14 cellular contexts compared by ENCODE assay signal in genomic region chr9:35793461-35793860, GRCh38. TPM values are rescaled to one million over a fixed set of nuclear protein-coding genes. Genes with fewer than 3 reads are reported as not detected.
A peak's percentile ranks its signal among the peaks of the same experiment; 100 is the strongest.
DNase-seq lines count a peak whose midpoint lies in the region; ATAC-seq and TF ChIP-seq lines count a peak whose summit lies in the region.
"Had no signal": no experiment of that assay in that cellular context is flagged by ENCODE, and none has a peak within 500 bp of the region (broad histone marks: within the 10 kb centered on the region; RNA-seq: fewer than 3 reads in every experiment).

No MANE protein-coding gene starts in this region.

- peaks cover 2% of the 10 kb centered on the region for H3K36me3 Mint-ChIP-seq in activated naive CD8-positive, alpha-beta T cell treated with anti-CD3 and anti-CD28 coated beads for 36 hours
- H3K36me3 Mint-ChIP-seq in activated naive CD8-positive, alpha-beta T cell treated with anti-CD3 and anti-CD28 coated beads, Interleukin-2, amount 50 U/mL, for 24 hours (ENCODE audit: low read depth), result peaks cover 4% of the 10 kb centered on the region
- H3K36me3 Mint-ChIP-seq in type B pancreatic cell, result no peaks in the 10 kb centered on the region

- H3K27ac Mint-ChIP-seq in activated naive CD8-positive, alpha-beta T cell treated with anti-CD3 and anti-CD28 coated beads for 36 hours, result peak overlapping the region; percentile 3
- no peak overlapping the region for H3K27ac Mint-ChIP-seq in activated naive CD8-positive, alpha-beta T cell treated with anti-CD3 and anti-CD28 coated beads, Interleukin-2, amount 50 U/mL, for 24 hours
- H3K27ac Mint-ChIP-seq in type B pancreatic cell, result no peak overlapping the region
- H3K27ac Mint-ChIP-seq: activated naive CD4-positive, alpha-beta T cell treated with anti-CD3 and anti-CD28 coated beads for 36 hours had no signal

- H3K27me3 ChIP-seq in mesendoderm (ENCODE audit: insufficient read depth, low read length, poor library complexity), result no peaks in the 10 kb centered on the region
- H3K27me3 ChIP-seq: suprapubic skin had no signal

- TF ChIP-seq CTCF in astrocyte of the cerebellum (IDR thresholded peaks at IDR 0.05; ENCODE audit: low read depth, low read length, missing control alignments) (no peak), type B pancreatic cell (conservative IDR thresholded peaks at IDR 0.05) (no peak)

- no peak overlapping the region for H3K18ac ChIP-seq in mesendoderm (ENCODE audit: low read length)

- H2BK15ac ChIP-seq in mesendoderm (replicated peaks; ENCODE audit: low read depth), result no peak overlapping the region

- DNase-seq in activated naive CD8-positive, alpha-beta T cell treated with anti-CD3 and anti-CD28 coated beads for 36 hours, result no peak
- no peak for DNase-seq in activated naive CD8-positive, alpha-beta T cell treated with anti-CD3 and anti-CD28 coated beads, Interleukin-2, amount 50 U/mL, for 24 hours
- DNase-seq in astrocyte of the cerebellum (ENCODE audit: low read depth) (no peak), mesendoderm (no peak), type B pancreatic cell (ENCODE audit: extremely low spot score, unreplicated experiment) (no peak), DMS 273 (lab: John Stamatoyannopoulos, UW; ENCODE audit: unreplicated experiment) (no peak), amygdala (lab: John Stamatoyannopoulos, UW) (no peak), NCI-H748 (lab: John Stamatoyannopoulos, UW; ENCODE audit: unreplicated experiment) (no peak)
- DNase-seq: activated naive CD4-positive, alpha-beta T cell treated with anti-CD3 and anti-CD28 coated beads for 36 hours; DMS 273 treated with DMSO at 0.1 percent for 48 hours; erythroblast; NCI-H2107 had no signal

- no peak overlapping the region for H3K9ac ChIP-seq in mesendoderm (ENCODE audit: low read length)

- H3K79me1 ChIP-seq in mesendoderm (ENCODE audit: low read length), result peaks cover 5% of the 10 kb centered on the region

- H4K5ac ChIP-seq in mesendoderm (ENCODE audit: low read length), result no peak overlapping the region

- no peak overlapping the region for H2BK120ac ChIP-seq in mesendoderm (ENCODE audit: low read depth, low read length)

- peaks cover 3% of the 10 kb centered on the region for H3K79me2 ChIP-seq in mesendoderm (ENCODE audit: control insufficient read depth, insufficient read depth, low read length)

- no peaks in the 10 kb centered on the region for H3K27me3 Mint-ChIP-seq in activated naive CD8-positive, alpha-beta T cell treated with anti-CD3 and anti-CD28 coated beads for 36 hours
- no peaks in the 10 kb centered on the region for H3K27me3 Mint-ChIP-seq in activated naive CD8-positive, alpha-beta T cell treated with anti-CD3 and anti-CD28 coated beads, Interleukin-2, amount 50 U/mL, for 24 hours
- H3K27me3 Mint-ChIP-seq in type B pancreatic cell, result peaks cover 7% of the 10 kb centered on the region

- H3K27ac ChIP-seq in mesendoderm (ENCODE audit: low read depth, low read length), result no peak overlapping the region
- H3K27ac ChIP-seq: suprapubic skin had no signal

- no peak overlapping the region for H3K4ac ChIP-seq in mesendoderm (ENCODE audit: low read depth, low read length)

- no peak overlapping the region for H2AK5ac ChIP-seq in mesendoderm (ENCODE audit: low read length)

- no peak overlapping the region for H3K4me3 Mint-ChIP-seq in activated naive CD8-positive, alpha-beta T cell treated with anti-CD3 and anti-CD28 coated beads for 36 hours
- no peak overlapping the region for H3K4me3 Mint-ChIP-seq in activated naive CD8-positive, alpha-beta T cell treated with anti-CD3 and anti-CD28 coated beads, Interleukin-2, amount 50 U/mL, for 24 hours
- peak overlapping the region; percentile 3 for H3K4me3 Mint-ChIP-seq in type B pancreatic cell
- H3K4me3 Mint-ChIP-seq: activated naive CD4-positive, alpha-beta T cell treated with anti-CD3 and anti-CD28 coated beads for 36 hours had no signal

- H3K4me3 ChIP-seq in astrocyte of the cerebellum (ENCODE audit: low read depth, low read length) (peak overlapping the region; percentile 46), mesendoderm (ENCODE audit: low read length) (no peak overlapping the region)
- H3K4me3 ChIP-seq: lung had no signal

- H4K8ac ChIP-seq in mesendoderm (ENCODE audit: low read depth, low read length), result no peak overlapping the region

- in situ Hi-C loops in astrocyte of the cerebellum (cut with HindIII; ENCODE audit: low sequenced_read_pairs), result no loop called here

- no peak overlapping the region for H3K23ac ChIP-seq in mesendoderm (ENCODE audit: low read length)

- no CpG with 5 or more reads among the region's 2 CpGs for WGBS in mesendoderm (ENCODE audit: extremely low coverage, insufficient coverage, low lambda C conversion rate)

- peak overlapping the region; percentile 49 for H3K56ac ChIP-seq in mesendoderm (ENCODE audit: low read length)

- no peak overlapping the region for H2BK5ac ChIP-seq in mesendoderm (ENCODE audit: low read length)

- no peak for ATAC-seq in activated naive CD8-positive, alpha-beta T cell treated with anti-CD3 and anti-CD28 coated beads, Interleukin-2, amount 50 U/mL, for 24 hours

- no peaks in the 10 kb centered on the region for H3K36me3 ChIP-seq in mesendoderm (ENCODE audit: control insufficient read depth, insufficient read depth, low read length)
- H3K36me3 ChIP-seq: suprapubic skin had no signal

- no peaks in the 10 kb centered on the region for H3K9me3 Mint-ChIP-seq in activated naive CD8-positive, alpha-beta T cell treated with anti-CD3 and anti-CD28 coated beads for 36 hours
- H3K9me3 Mint-ChIP-seq in activated naive CD8-positive, alpha-beta T cell treated with anti-CD3 and anti-CD28 coated beads, Interleukin-2, amount 50 U/mL, for 24 hours, result no peaks in the 10 kb centered on the region
- no peaks in the 10 kb centered on the region for H3K9me3 Mint-ChIP-seq in type B pancreatic cell
- H3K9me3 Mint-ChIP-seq: activated naive CD4-positive, alpha-beta T cell treated with anti-CD3 and anti-CD28 coated beads for 36 hours had no signal

- H3K4me2 ChIP-seq in mesendoderm (ENCODE audit: low read length), result no peak overlapping the region

- peaks cover 6% of the 10 kb centered on the region for H3K4me1 ChIP-seq in mesendoderm (ENCODE audit: control insufficient read depth, low read depth, low read length)

- peaks cover 7% of the 10 kb centered on the region for H3K4me1 Mint-ChIP-seq in activated naive CD8-positive, alpha-beta T cell treated with anti-CD3 and anti-CD28 coated beads for 36 hours
- peaks cover 11% of the 10 kb centered on the region for H3K4me1 Mint-ChIP-seq in activated naive CD8-positive, alpha-beta T cell treated with anti-CD3 and anti-CD28 coated beads, Interleukin-2, amount 50 U/mL, for 24 hours
- H3K4me1 Mint-ChIP-seq in type B pancreatic cell (ENCODE audit: unreplicated experiment), result peaks cover 31% of the 10 kb centered on the region

RNA-seq across cellular contexts. Expression of gene NPR2, which starts 2.1 kb away (rescaled TPM):
- total RNA-seq in activated naive CD8-positive, alpha-beta T cell treated with anti-CD3 and anti-CD28 coated beads for 36 hours, result 1 to 10 TPM; 4.7 to 8.9 TPM
- polyA plus RNA-seq in mesendoderm (2013, experiment 1 of 2), result 11.4 TPM
- polyA plus RNA-seq in mesendoderm (2013, experiment 2 of 2), result 11.0 TPM
- total RNA-seq in type B pancreatic cell (ENCODE audit: low replicate concordance), result 4.2 and 23.3 TPM in 2 replicates

RNA-seq across cellular contexts. Expression of gene SPAG8, which starts 18.6 kb away (rescaled TPM):
- 1 to 10 TPM in 1 of 2 experiments, under 1 TPM in 1; 0.68 to 1.0 TPM for total RNA-seq in activated naive CD8-positive, alpha-beta T cell treated with anti-CD3 and anti-CD28 coated beads for 36 hours
- polyA plus RNA-seq in mesendoderm (2013, experiment 1 of 2), result 0.08 TPM
- polyA plus RNA-seq in mesendoderm (2013, experiment 2 of 2), result 0.14 TPM
- 0.71 and 14.2 TPM in 2 replicates for total RNA-seq in type B pancreatic cell (ENCODE audit: low replicate concordance)

RNA-seq across cellular contexts. Expression of gene HINT2, which starts 21.4 kb away (rescaled TPM):
- 10 to 100 TPM; 65.0 to 70.1 TPM for total RNA-seq in activated naive CD8-positive, alpha-beta T cell treated with anti-CD3 and anti-CD28 coated beads for 36 hours
- 28.3 TPM for polyA plus RNA-seq in mesendoderm (2013, experiment 1 of 2)
- 29.5 TPM for polyA plus RNA-seq in mesendoderm (2013, experiment 2 of 2)
- 41.7 and 51.1 TPM in 2 replicates for total RNA-seq in type B pancreatic cell (ENCODE audit: low replicate concordance)

RNA-seq across cellular contexts. Expression of gene FAM221B, which starts 35.1 kb away (rescaled TPM):
- not detected for total RNA-seq in activated naive CD8-positive, alpha-beta T cell treated with anti-CD3 and anti-CD28 coated beads for 36 hours
- polyA plus RNA-seq in mesendoderm (2013, experiment 1 of 2), result not detected
- polyA plus RNA-seq in mesendoderm (2013, experiment 2 of 2), result not detected
- 1.1 TPM in 1 of 2 replicates, not detected in the other for total RNA-seq in type B pancreatic cell (ENCODE audit: low replicate concordance)
- total RNA-seq: activated naive CD4-positive, alpha-beta T cell treated with anti-CD3 and anti-CD28 coated beads for 36 hours; suprapubic skin had no signal

RNA-seq across cellular contexts. Expression of gene TMEM8B, which starts 35.6 kb away (rescaled TPM):
- 1 to 10 TPM; 2.8 to 3.1 TPM for total RNA-seq in activated naive CD8-positive, alpha-beta T cell treated with anti-CD3 and anti-CD28 coated beads for 36 hours
- 1.6 TPM for polyA plus RNA-seq in mesendoderm (2013, experiment 1 of 2)
- polyA plus RNA-seq in mesendoderm (2013, experiment 2 of 2), result 1.5 TPM
- total RNA-seq in type B pancreatic cell (ENCODE audit: low replicate concordance), result 13.8 and 27.2 TPM in 2 replicates
